Comparison of ENCODE assay signal across 10 cellular contexts in the genomic region with DNA sequence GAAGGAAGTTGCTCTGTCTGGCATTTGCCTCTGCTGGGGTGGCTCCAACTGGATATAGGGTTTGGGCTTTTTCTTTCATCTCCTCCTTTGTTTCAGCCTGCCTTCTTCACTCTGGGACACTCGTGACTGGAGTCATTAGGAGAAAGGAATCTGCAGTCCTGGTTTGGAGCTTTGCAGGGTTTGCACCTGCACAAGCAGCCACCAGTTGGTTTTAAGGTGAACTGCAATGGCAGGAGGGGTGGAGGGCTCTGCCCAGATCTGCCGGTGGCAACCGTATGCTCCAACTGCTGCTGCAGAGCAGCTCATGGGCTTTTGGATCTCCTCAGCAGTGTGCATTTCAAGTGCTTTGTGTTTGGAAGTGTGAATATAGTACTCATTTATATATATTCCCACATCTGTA.
DNase-seq lines count a peak whose midpoint lies in the region; ATAC-seq, FAIRE-seq and TF ChIP-seq lines count a peak whose summit lies in the region.
"Had no signal": no experiment of that assay in that cellular context is flagged by ENCODE, and none has a peak within 500 bp of the region (broad histone marks: within the 10 kb centered on the region; RNA-seq: fewer than 3 reads in every experiment).

No MANE protein-coding gene starts in this region.

- H3K23ac ChIP-seq in H1 (ENCODE audit: insufficient read length), result no peak overlapping the region

- TF ChIP-seq RAD21 in HepG2 (CRISPR knock-in tag; IDR thresholded peaks at IDR 0.05), result no peak
- peak; percentile 31 to 51; a peak in 3 of 4 replicates for TF ChIP-seq RAD21 in H1 (IDR thresholded peaks at IDR 0.05 in 1 of 2, conservative IDR thresholded peaks at IDR 0.05 in 1 of 2; ENCODE audit: low read depth in 2 of 2, low read length in 2 of 2)

- H3K9ac ChIP-seq in HepG2 (ENCODE audit: insufficient read depth, low read depth, low read length) (no peak overlapping the region), OCI-LY3 (ENCODE audit: low read length) (no peak overlapping the region), H1 (replicated peaks in 1 of 4; ENCODE audit: extremely low read depth in 1 of 4, low read depth in 3 of 4, low read length in 3 of 4) (no peak overlapping the region)

- no peak overlapping the region for H3K4ac ChIP-seq in H1 (replicated peaks; ENCODE audit: insufficient read length, low read depth, low read length)

- H2AFZ ChIP-seq in HepG2 (ENCODE audit: low read length) (no peak overlapping the region), OCI-LY3 (ENCODE audit: low read depth, low read length) (no peak overlapping the region), H1 (ENCODE audit: low read length) (no peak overlapping the region)

- no peak for FAIRE-seq in HepG2 (lab: Jason Lieb, UNC)
- FAIRE-seq in H1 (lab: Jason Lieb, UNC), result no peak

- no peak overlapping the region for H4K5ac ChIP-seq in H1 (ENCODE audit: insufficient read length, low read depth, low read length)

- H2AK5ac ChIP-seq in H1 (ENCODE audit: low read depth, low read length), result no peak overlapping the region

- peaks cover 12% of the 10 kb centered on the region; the same call in 1 of the 2 replicates for H3K23me2 ChIP-seq in H1 (ENCODE audit: low read depth, low read length)

- no peaks in the 10 kb centered on the region for H3K27me3 ChIP-seq in HepG2 (ENCODE audit: control insufficient read depth in 1 of 2, insufficient read depth in 2 of 2, low read length in 2 of 2)
- H3K27me3 ChIP-seq in right lobe of liver, result no peaks in the 10 kb centered on the region
- peaks cover 13% of the 10 kb centered on the region for H3K27me3 ChIP-seq in OCI-LY3 (ENCODE audit: low read depth, low read length)
- H3K27me3 ChIP-seq in H1 (replicated peaks in 1 of 4; ENCODE audit: control insufficient read depth in 3 of 4, extremely low read depth in 1 of 4, insufficient read depth in 3 of 4, low read length in 3 of 4), result peaks cover 0 to 3% (median 0%) of the 10 kb centered on the region in 4 experiments; a peak in 2 of 7 replicates

- H3K36me3 ChIP-seq in HepG2 (replicated peaks in 1 of 2; ENCODE audit: control insufficient read depth in 1 of 2, insufficient read depth in 2 of 2, low read length in 2 of 2), result no peaks in the 10 kb centered on the region
- no peaks in the 10 kb centered on the region for H3K36me3 ChIP-seq in right lobe of liver
- H3K36me3 ChIP-seq in OCI-LY3 (replicated peaks; ENCODE audit: low read depth, low read length), result no peaks in the 10 kb centered on the region
- H3K36me3 ChIP-seq in H1 (ENCODE audit: control insufficient read depth in 2 of 4, insufficient read depth in 4 of 4, low read length in 3 of 4), result no peaks in the 10 kb centered on the region

- TF ChIP-seq CTCF in HepG2 (CRISPR knock-in tag; IDR thresholded peaks at IDR 0.05) (no peak), right lobe of liver (IDR thresholded peaks at IDR 0.05) (no peak), OCI-LY3 (IDR thresholded peaks at IDR 0.05; ENCODE audit: low read depth, low read length) (0 out of 2 replicates have a peak, but pooled peaks have one; percentile 3), H1 (IDR thresholded peaks at IDR 0.05; ENCODE audit: control extremely low read depth in 1 of 3, insufficient read depth in 1 of 3, low read depth in 1 of 3, low read length in 3 of 3) (peak; percentile 31 to 55 (median 38))

- H3K4me2 ChIP-seq in HepG2 (ENCODE audit: low read depth, low read length) (peak overlapping the region; percentile 60), OCI-LY3 (ENCODE audit: low read length) (no peak overlapping the region), H1 (ENCODE audit: insufficient read depth in 1 of 2, low read depth in 2 of 2, low read length in 2 of 2) (peak overlapping the region; percentile 13 to 73; a peak in 2 of 4 replicates)

- no peak overlapping the region for H2BK20ac ChIP-seq in H1 (ENCODE audit: low read length)

- H3K27ac ChIP-seq in HepG2 (ENCODE audit: extremely low read length, insufficient read depth, low read length), result peak overlapping the region; percentile 12
- no peak overlapping the region for H3K27ac ChIP-seq in right lobe of liver
- no peak overlapping the region for H3K27ac ChIP-seq in OCI-LY3 (ENCODE audit: low read length)
- H3K27ac ChIP-seq in H1 (ENCODE audit: low read depth, low read length), result no peak overlapping the region

- H3K79me2 ChIP-seq in HepG2 (ENCODE audit: insufficient read depth, low read length) (peaks cover 70% of the 10 kb centered on the region), OCI-LY3 (ENCODE audit: low read length) (peaks cover 33% of the 10 kb centered on the region), H1 (ENCODE audit: control insufficient read depth in 1 of 2, insufficient read depth in 2 of 2, low read length in 2 of 2) (peaks cover 20 to 68% of the 10 kb centered on the region in 2 experiments)

- no peak overlapping the region for H4K91ac ChIP-seq in H1 (replicated peaks; ENCODE audit: insufficient read length, low read length)

- POLR2A ChIA-PET in HepG2 (lab: Yijun Ruan, JAX) (interaction anchor here (1.1 to 1.4 kb wide), 2 partner anchors 8 to 289 kb away, joined by 3 to 5 read pairs; no protein-coding TSS in a partner anchor), H1 (lab: Charles Lee; ENCODE audit: partially characterized antibody) (interaction anchor here (0.8 to 4.2 kb wide), 2 partner anchors 18 to 82 kb away, joined by 3 to 37 read pairs; no protein-coding TSS in a partner anchor)

- in situ Hi-C loops in HepG2 (cut with HindIII; ENCODE audit: extremely low pct_ligation_motif_present, low pct_unique_long_range_greater_than_20kb), result loop anchor here (5.0 to 10.0 kb wide), 2 partner anchors 290 to 332 kb away; no protein-coding TSS in a partner anchor

- peak; percentile 56 for DNase-seq in HepG2 (ENCODE audit: low spot score)
- no peak for DNase-seq in right lobe of liver
- DNase-seq in H1 (ENCODE audit: low read depth in 1 of 2, low spot score in 2 of 2), result no peak
- DNase-seq in medulla oblongata (ENCODE audit: extremely low spot score), result no peak
- no peak for DNase-seq in activated gamma-delta T cell (lab: John Stamatoyannopoulos, UW)
- DNase-seq in left colon, result no peak
- DNase-seq in posterior cingulate gyrus, result no peak
- DNase-seq: GDM1 had no signal

- no peak overlapping the region for H2BK15ac ChIP-seq in H1 (ENCODE audit: low read length)

- H3K9me3 ChIP-seq in HepG2 (ENCODE audit: low read length), result no peaks in the 10 kb centered on the region
- no peaks in the 10 kb centered on the region for H3K9me3 ChIP-seq in right lobe of liver
- H3K9me3 ChIP-seq in OCI-LY3 (ENCODE audit: insufficient read depth, low read length), result no peaks in the 10 kb centered on the region
- H3K9me3 ChIP-seq in H1 (ENCODE audit: insufficient read depth in 2 of 2, low read depth in 1 of 2, low read length in 1 of 2), result no peaks in the 10 kb centered on the region

- no peak overlapping the region for H3K14ac ChIP-seq in H1 (ENCODE audit: insufficient read length)

- ATAC-seq in HepG2 (peak; percentile 16), right lobe of liver (no peak), left colon (no peak)
- ATAC-seq: left lobe of liver had no signal

- CTCF ChIA-PET in HepG2 (lab: Yijun Ruan, JAX; ENCODE audit: low intra/inter-chr PET ratio, low total read pairs), result no interaction called here
- CTCF ChIA-PET in H1 (lab: Charles Lee; ENCODE audit: partially characterized antibody), result interaction anchor here (0.6 to 10.6 kb wide), 14 partner anchors 8 to 289 kb away, joined by 3 to 240 read pairs (median 4); no protein-coding TSS in a partner anchor

- peaks cover 32% of the 10 kb centered on the region for H4K20me1 ChIP-seq in HepG2 (ENCODE audit: insufficient read depth, low read length)
- H4K20me1 ChIP-seq in OCI-LY3 (ENCODE audit: insufficient read depth, low read length), result peaks cover 52% of the 10 kb centered on the region
- peaks cover 11 to 12% of the 10 kb centered on the region in 2 experiments for H4K20me1 ChIP-seq in H1 (replicated peaks in 1 of 2; ENCODE audit: control insufficient read depth in 1 of 2, insufficient read depth in 2 of 2, low read length in 2 of 2)

- no peak overlapping the region for H3K56ac ChIP-seq in H1 (replicated peaks; ENCODE audit: insufficient read length, low read depth, low read length)

- no peak for TF ChIP-seq EP300 in HepG2 (IDR thresholded peaks at IDR 0.05; ENCODE audit: low read depth in 2 of 2, low read length in 2 of 2)
- TF ChIP-seq EP300 in HepG2 (CRISPR knock-in tag; IDR thresholded peaks at IDR 0.05; ENCODE audit: borderline replicate concordance), result no peak
- TF ChIP-seq EP300 in H1 (IDR thresholded peaks at IDR 0.05; ENCODE audit: borderline replicate concordance in 1 of 2, low read depth in 2 of 2, low read length in 2 of 2), result no peak

- H2BK5ac ChIP-seq in H1 (ENCODE audit: low read depth, low read length), result no peak overlapping the region

- peak overlapping the region; percentile 3; the same call in 1 of the 2 replicates for H3K18ac ChIP-seq in H1 (ENCODE audit: extremely low read depth, low read length)

- intact Hi-C loops in HepG2 (cut with micrococcal nuclease; ENCODE audit: unreplicated experiment) (loop anchor here (5.0 kb wide), 1 partner anchor 50 kb away; no protein-coding TSS in a partner anchor), right lobe of liver (cut with DNase I) (loop anchor here in 1 of 2 donors (10.0 kb wide), 1 partner anchor 82 kb away; no protein-coding TSS in a partner anchor), left colon (cut with DNase I, micrococcal nuclease) (no loop called here), posterior cingulate gyrus (cut with DNase I) (no loop called here)

- TF ChIP-seq POLR2A in HepG2 (IDR thresholded peaks at IDR 0.05; ENCODE audit: insufficient read depth in 1 of 2, low read depth in 2 of 2, low read length in 2 of 2) (no peak), right lobe of liver (IDR thresholded peaks at IDR 0.05) (no peak), H1 (IDR thresholded peaks at IDR 0.05; ENCODE audit: control extremely low read depth in 1 of 2, low read depth in 2 of 2, low read length in 2 of 2) (no peak)

- H3K79me1 ChIP-seq in H1 (ENCODE audit: low read depth, low read length), result peaks cover 8% of the 10 kb centered on the region; the same call in 1 of the 2 replicates

- 38% methylated on average over 3 of the region's 3 CpGs for WGBS in HepG2 (ENCODE audit: low lambda C conversion rate)
- 67% methylated on average over 2 of the region's 3 CpGs for WGBS in right lobe of liver (ENCODE audit: insufficient coverage, low coverage, low lambda C conversion rate, missing lambda C conversion rate)
- WGBS in H1 (ENCODE audit: extremely low coverage in 1 of 2, insufficient coverage in 1 of 2, insufficient read length in 1 of 2, insufficient replicate concordance in 2 of 2, low coverage in 1 of 2, low lambda C conversion rate in 2 of 2, missing lambda C conversion rate in 1 of 2), 2 experiments, result 66% methylated on average over 3 of the region's 3 CpGs; no CpG with 5 or more reads in 1 of the 2 experiments

- H3K4me3 ChIP-seq in HepG2 (replicated peaks in 1 of 3; ENCODE audit: insufficient read depth in 1 of 3, low read depth in 2 of 3, low read length in 3 of 3) (no peak overlapping the region), right lobe of liver (no peak overlapping the region), OCI-LY3 (ENCODE audit: low read length) (no peak overlapping the region), H1 (ENCODE audit: extremely low read depth in 1 of 4, insufficient read depth in 2 of 4, low read depth in 3 of 4, low read length in 4 of 4) (0 out of 8 replicates have a peak overlapping the region, but pooled peaks of 1 of the 4 experiments have one; percentile 20)

- H2BK12ac ChIP-seq in H1 (ENCODE audit: low read depth, low read length), result no peak overlapping the region

- no peak overlapping the region for H2BK120ac ChIP-seq in H1 (replicated peaks; ENCODE audit: low read depth, low read length)

- no TSS peak for BruUV-seq in HepG2 (replicated peaks; lab: Mats Ljungman, UMichigan)

- no peak overlapping the region for H4K8ac ChIP-seq in H1 (ENCODE audit: extremely low read depth, insufficient read depth, low read length)

- H3K4me1 ChIP-seq in HepG2 (ENCODE audit: insufficient read depth, low read length) (peaks cover 77% of the 10 kb centered on the region), right lobe of liver (peaks cover 0 to 24% (median 9%) of the 10 kb centered on the region in 4 donors), OCI-LY3 (ENCODE audit: low read length) (peaks cover 24% of the 10 kb centered on the region), H1 (replicated peaks in 1 of 4; ENCODE audit: control insufficient read depth in 3 of 4, insufficient read depth in 4 of 4, low read length in 3 of 4) (peaks cover 9 to 29% (median 17%) of the 10 kb centered on the region in 4 experiments; a peak in 6 of 7 replicates)

Comparison
In these comparisons a context has a peak if more than half of its experiments do, and no peak if none do; other contexts are left out.
1. CTCF ChIP-seq: peak in OCI-LY3 (single experiment) and H1 (3 of 3); none in HepG2 (single experiment) and right lobe of liver (0 of 4).
2. Of the 41 proteins assayed by ChIP-seq in both HepG2 and H1: peak only in HepG2: none; only in H1: CTCF and RAD21; in both: none; in neither: 39.